ENCODE assay signal across 22 cellular contexts in genomic region chr13:40129467-40129866, GRCh38.
"Had no signal": no experiment of that assay in that cellular context is flagged by ENCODE, and none has a peak within 500 bp of the region (broad histone marks: within the 10 kb centered on the region; RNA-seq: fewer than 3 reads in every experiment).

No MANE protein-coding gene starts in this region.

- H3K27ac Mint-ChIP-seq: activated naive CD8-positive, alpha-beta T cell treated with anti-CD3 and anti-CD28 coated beads, Interleukin-2, amount 50 U/mL, for 24 hours had no signal

- H3K4me1 ChIP-seq: body of pancreas had no signal

- H3K27ac ChIP-seq: ascending aorta, body of pancreas, coronary artery had no signal

- H3K36me3 ChIP-seq: ascending aorta had no signal

- H3K4me3 ChIP-seq: ascending aorta, body of pancreas, coronary artery had no signal

- H3K4me3 Mint-ChIP-seq: activated naive CD8-positive, alpha-beta T cell treated with anti-CD3 and anti-CD28 coated beads, Interleukin-2, amount 50 U/mL, for 24 hours had no signal

- ATAC-seq: activated CD4-positive, CD25-positive, alpha-beta regulatory T cell treated with anti-CD3 and anti-CD28 coated beads, Interleukin-2, amount 50 U/mL, for 24 hours; activated naive CD8-positive, alpha-beta T cell treated with anti-CD3 and anti-CD28 coated beads, Interleukin-2, amount 50 U/mL, for 24 hours; body of pancreas; PC-3 had no signal

- DNase-seq: activated CD4-positive, alpha-beta T cell treated with anti-CD3 and anti-CD28 coated beads for 48 hours; activated CD4-positive, alpha-beta T cell treated with anti-CD3 and anti-CD28 coated beads, Interleukin-2, amount 50 U/mL, for 48 hours; activated naive CD4-positive, alpha-beta T cell treated with anti-CD3 and anti-CD28 coated beads, Interleukin-2, amount 50 U/mL, for 16 hours; activated naive CD8-positive, alpha-beta T cell treated with anti-CD3 and anti-CD28 coated beads, Interleukin-2, amount 50 U/mL, for 24 hours; activated T-cell treated with anti-CD3 and anti-CD28 coated beads for 4 hours; activated T-cell treated with anti-CD3 and anti-CD28 coated beads, Interleukin-2, amount 50 U/mL, for 48 hours; amniotic stem cell; body of pancreas; central memory CD4-positive, alpha-beta T cell; MM.1S; NCI-H146; NCI-H1930; NCI-H2171; NCI-H2227 treated with DMSO at 0.1 percent for 48 hours; NCI-H526; NCI-H774; NK-92 treated with Interleukin-12 subunit alpha and Interleukin-12 subunit beta, amount 100 ng/mL, for 24 hours; PC-3; SHP77 treated with DMSO at 0.1 percent for 48 hours had no signal

- H3K27me3 ChIP-seq: ascending aorta, body of pancreas had no signal

- H3K27me3 Mint-ChIP-seq: activated naive CD8-positive, alpha-beta T cell treated with anti-CD3 and anti-CD28 coated beads, Interleukin-2, amount 50 U/mL, for 24 hours had no signal

- H3K9me3 ChIP-seq: ascending aorta, body of pancreas had no signal
